Comparison of ENCODE assay signal across 1 cellular context in genomic region chr6:54059683-54060082, GRCh38.
TF ChIP-seq lines count a peak whose summit lies in the region.

No MANE protein-coding gene starts in this region.

TF ChIP-seq in endothelial cell of umbilical vein, 7 proteins besides CTCF, POLR2A, EP300 and RAD21:
- no peak for TF ChIP-seq EZH2 (IDR thresholded peaks at IDR 0.05; ENCODE audit: borderline replicate concordance, low read depth, low read length, severe bottlenecking)
- no peak for TF ChIP-seq POLR2AphosphoS5 (IDR thresholded peaks at IDR 0.05; ENCODE audit: insufficient read depth, low read depth, low read length)
- TF ChIP-seq GATA2 (IDR thresholded peaks at IDR 0.05; ENCODE audit: insufficient read depth, insufficient read length, low read depth, low read length) = no peak
- TF ChIP-seq FOS (IDR thresholded peaks at IDR 0.05; ENCODE audit: borderline replicate concordance, insufficient read depth, low read length) = no peak
- TF ChIP-seq MAX (IDR thresholded peaks at IDR 0.05; ENCODE audit: insufficient read depth, insufficient read length) = no peak
- TF ChIP-seq JUN (IDR thresholded peaks at IDR 0.05; ENCODE audit: borderline replicate concordance, insufficient read depth, insufficient read length, low read depth) = no peak
- TF ChIP-seq MYC (IDR thresholded peaks at IDR 0.05; ENCODE audit: low read depth, low read length) = no peak
